1 cellular context compared by ENCODE assay signal in the genomic region with DNA sequence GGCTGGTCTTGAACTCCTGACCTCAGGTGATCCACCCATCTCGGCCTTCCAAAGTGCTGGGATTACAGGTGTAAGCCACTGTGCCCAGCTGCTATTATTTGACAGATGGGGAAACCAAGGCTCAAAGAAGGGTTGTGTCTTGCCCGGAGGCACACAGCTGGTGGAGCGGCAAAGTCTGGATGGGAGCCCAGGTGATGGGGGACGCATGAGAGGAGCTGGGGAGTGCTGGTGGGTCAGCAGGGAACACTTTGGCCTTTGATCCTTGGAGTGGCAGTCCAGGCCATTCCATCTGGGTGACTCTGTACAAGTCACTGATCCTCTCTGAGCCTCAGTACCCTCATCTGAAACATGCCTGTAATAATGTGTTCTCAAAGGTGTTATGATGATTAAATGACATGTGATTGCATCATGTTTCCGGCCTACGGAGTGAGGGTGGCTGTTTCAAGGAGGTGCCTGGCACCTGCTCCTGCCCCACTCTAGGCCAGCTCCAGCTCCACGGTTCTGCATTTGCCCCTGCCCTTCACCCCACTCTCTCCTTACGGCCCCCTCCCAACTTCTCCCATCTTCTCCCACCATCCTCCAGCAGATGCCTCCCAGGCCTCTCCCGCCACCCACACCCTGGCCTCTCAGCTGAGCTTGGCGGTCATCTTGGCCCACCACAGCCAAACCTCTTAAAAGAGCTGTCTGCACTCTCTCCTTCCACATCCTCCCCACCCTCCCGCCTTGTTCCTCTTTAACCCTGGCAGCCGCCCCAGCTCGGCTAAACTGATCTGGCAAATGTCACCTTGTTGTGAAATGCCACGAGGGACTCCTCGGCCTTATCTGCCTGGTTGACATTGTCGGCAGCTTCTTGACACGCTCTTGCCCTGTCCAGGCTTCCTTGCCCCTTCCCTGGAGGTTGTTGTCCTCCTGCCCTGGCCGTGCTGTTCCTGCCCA.
A peak's percentile ranks its signal among the peaks of the same experiment; 100 is the strongest.
TF ChIP-seq lines count a peak whose summit lies in the region.

No MANE protein-coding gene starts in this region.

TF ChIP-seq in K562, 482 proteins besides CTCF, POLR2A, EP300 and RAD21 (continued from another document and continues in another):
- TF ChIP-seq, protein P1, sequence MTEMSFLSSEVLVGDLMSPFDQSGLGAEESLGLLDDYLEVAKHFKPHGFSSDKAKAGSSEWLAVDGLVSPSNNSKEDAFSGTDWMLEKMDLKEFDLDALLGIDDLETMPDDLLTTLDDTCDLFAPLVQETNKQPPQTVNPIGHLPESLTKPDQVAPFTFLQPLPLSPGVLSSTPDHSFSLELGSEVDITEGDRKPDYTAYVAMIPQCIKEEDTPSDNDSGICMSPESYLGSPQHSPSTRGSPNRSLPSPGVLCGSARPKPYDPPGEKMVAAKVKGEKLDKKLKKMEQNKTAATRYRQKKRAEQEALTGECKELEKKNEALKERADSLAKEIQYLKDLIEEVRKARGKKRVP (CRISPR knock-in tag; IDR thresholded peaks at IDR 0.05), result peak; percentile 87
- TF ChIP-seq HDAC2 (IDR thresholded peaks at IDR 0.05) (0 out of 2 replicates have a peak, but pooled peaks have one; percentile 12), SPI1 (IDR thresholded peaks at IDR 0.05; ENCODE audit: borderline replicate concordance, low read depth, low read length) (peak; percentile 30; the same call in 1 of the 2 replicates), BCOR (IDR thresholded peaks at IDR 0.05) (no peak), BDP1 (IDR thresholded peaks at IDR 0.05; ENCODE audit: insufficient read depth, insufficient read length) (no peak), POLR2AphosphoS5 (IDR thresholded peaks at IDR 0.05; ENCODE audit: control insufficient read depth, insufficient read depth, low read depth, low read length) (0 out of 2 replicates have a peak, but pooled peaks have one; percentile 39), SMAD4 (CRISPR knock-in tag; conservative IDR thresholded peaks at IDR 0.05) (peak; percentile 93), GTF2A2 (tag; IDR thresholded peaks at IDR 0.05) (peak; percentile 24; the same call in 1 of the 2 replicates), NR2C1 (IDR thresholded peaks at IDR 0.05) (peak; percentile 58; the same call in 1 of the 2 replicates), NR2C1 (tag; IDR thresholded peaks at IDR 0.05) (0 out of 2 replicates have a peak, but pooled peaks have one; percentile 26), PTRF (tag; IDR thresholded peaks at IDR 0.05) (no peak), FOXA3 (CRISPR knock-in tag; conservative IDR thresholded peaks at IDR 0.05 in 1 of 2, IDR thresholded peaks at IDR 0.05 in 1 of 2) (no peak), NFRKB (IDR thresholded peaks at IDR 0.05; ENCODE audit: low read depth) (peak; percentile 75; the same call in 1 of the 2 replicates), TCF7L2 (IDR thresholded peaks at IDR 0.05; ENCODE audit: low read depth, low read length) (no peak), KAT8 (IDR thresholded peaks at IDR 0.05; ENCODE audit: low read depth) (no peak), MCM5 (IDR thresholded peaks at IDR 0.05; ENCODE audit: low read depth) (no peak), GTF2F1 (IDR thresholded peaks at IDR 0.05; ENCODE audit: low read depth, low read length) (no peak), LCOR (CRISPR knock-in tag; IDR thresholded peaks at IDR 0.05) (no peak), E2F3 (CRISPR knock-in tag; IDR thresholded peaks at IDR 0.05) (0 out of 2 replicates have a peak, but pooled peaks have one; percentile 6), KLF13 (tag; IDR thresholded peaks at IDR 0.05; ENCODE audit: borderline replicate concordance, low read depth) (no peak)
- TF ChIP-seq, protein P2, sequence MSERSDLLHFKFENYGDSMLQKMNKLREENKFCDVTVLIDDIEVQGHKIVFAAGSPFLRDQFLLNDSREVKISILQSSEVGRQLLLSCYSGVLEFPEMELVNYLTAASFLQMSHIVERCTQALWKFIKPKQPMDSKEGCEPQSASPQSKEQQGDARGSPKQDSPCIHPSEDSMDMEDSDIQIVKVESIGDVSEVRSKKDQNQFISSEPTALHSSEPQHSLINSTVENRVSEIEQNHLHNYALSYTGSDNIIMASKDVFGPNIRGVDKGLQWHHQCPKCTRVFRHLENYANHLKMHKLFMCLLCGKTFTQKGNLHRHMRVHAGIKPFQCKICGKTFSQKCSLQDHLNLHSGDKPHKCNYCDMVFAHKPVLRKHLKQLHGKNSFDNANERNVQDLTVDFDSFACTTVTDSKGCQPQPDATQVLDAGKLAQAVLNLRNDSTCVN (CRISPR knock-in tag; IDR thresholded peaks at IDR 0.05), result peak; percentile 95
- TF ChIP-seq, protein P3, sequence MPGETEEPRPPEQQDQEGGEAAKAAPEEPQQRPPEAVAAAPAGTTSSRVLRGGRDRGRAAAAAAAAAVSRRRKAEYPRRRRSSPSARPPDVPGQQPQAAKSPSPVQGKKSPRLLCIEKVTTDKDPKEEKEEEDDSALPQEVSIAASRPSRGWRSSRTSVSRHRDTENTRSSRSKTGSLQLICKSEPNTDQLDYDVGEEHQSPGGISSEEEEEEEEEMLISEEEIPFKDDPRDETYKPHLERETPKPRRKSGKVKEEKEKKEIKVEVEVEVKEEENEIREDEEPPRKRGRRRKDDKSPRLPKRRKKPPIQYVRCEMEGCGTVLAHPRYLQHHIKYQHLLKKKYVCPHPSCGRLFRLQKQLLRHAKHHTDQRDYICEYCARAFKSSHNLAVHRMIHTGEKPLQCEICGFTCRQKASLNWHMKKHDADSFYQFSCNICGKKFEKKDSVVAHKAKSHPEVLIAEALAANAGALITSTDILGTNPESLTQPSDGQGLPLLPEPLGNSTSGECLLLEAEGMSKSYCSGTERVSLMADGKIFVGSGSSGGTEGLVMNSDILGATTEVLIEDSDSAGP (CRISPR knock-in tag; IDR thresholded peaks at IDR 0.05), result no peak
- TF ChIP-seq, protein P4, sequence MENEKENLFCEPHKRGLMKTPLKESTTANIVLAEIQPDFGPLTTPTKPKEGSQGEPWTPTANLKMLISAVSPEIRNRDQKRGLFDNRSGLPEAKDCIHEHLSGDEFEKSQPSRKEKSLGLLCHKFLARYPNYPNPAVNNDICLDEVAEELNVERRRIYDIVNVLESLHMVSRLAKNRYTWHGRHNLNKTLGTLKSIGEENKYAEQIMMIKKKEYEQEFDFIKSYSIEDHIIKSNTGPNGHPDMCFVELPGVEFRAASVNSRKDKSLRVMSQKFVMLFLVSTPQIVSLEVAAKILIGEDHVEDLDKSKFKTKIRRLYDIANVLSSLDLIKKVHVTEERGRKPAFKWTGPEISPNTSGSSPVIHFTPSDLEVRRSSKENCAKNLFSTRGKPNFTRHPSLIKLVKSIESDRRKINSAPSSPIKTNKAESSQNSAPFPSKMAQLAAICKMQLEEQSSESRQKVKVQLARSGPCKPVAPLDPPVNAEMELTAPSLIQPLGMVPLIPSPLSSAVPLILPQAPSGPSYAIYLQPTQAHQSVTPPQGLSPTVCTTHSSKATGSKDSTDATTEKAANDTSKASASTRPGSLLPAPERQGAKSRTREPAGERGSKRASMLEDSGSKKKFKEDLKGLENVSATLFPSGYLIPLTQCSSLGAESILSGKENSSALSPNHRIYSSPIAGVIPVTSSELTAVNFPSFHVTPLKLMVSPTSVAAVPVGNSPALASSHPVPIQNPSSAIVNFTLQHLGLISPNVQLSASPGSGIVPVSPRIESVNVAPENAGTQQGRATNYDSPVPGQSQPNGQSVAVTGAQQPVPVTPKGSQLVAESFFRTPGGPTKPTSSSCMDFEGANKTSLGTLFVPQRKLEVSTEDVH (IDR thresholded peaks at IDR 0.05; ENCODE audit: low read depth, partially characterized antibody), result no peak
- TF ChIP-seq, protein P5, sequence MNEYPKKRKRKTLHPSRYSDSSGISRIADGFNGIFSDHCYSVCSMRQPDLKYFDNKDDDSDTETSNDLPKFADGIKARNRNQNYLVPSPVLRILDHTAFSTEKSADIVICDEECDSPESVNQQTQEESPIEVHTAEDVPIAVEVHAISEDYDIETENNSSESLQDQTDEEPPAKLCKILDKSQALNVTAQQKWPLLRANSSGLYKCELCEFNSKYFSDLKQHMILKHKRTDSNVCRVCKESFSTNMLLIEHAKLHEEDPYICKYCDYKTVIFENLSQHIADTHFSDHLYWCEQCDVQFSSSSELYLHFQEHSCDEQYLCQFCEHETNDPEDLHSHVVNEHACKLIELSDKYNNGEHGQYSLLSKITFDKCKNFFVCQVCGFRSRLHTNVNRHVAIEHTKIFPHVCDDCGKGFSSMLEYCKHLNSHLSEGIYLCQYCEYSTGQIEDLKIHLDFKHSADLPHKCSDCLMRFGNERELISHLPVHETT (CRISPR knock-in tag; conservative IDR thresholded peaks at IDR 0.05 in 1 of 2, IDR thresholded peaks at IDR 0.05 in 1 of 2), result 0 out of 4 replicates have a peak, but pooled peaks of 1 of the 2 experiments have one; percentile 27
- TF ChIP-seq, protein P6, sequence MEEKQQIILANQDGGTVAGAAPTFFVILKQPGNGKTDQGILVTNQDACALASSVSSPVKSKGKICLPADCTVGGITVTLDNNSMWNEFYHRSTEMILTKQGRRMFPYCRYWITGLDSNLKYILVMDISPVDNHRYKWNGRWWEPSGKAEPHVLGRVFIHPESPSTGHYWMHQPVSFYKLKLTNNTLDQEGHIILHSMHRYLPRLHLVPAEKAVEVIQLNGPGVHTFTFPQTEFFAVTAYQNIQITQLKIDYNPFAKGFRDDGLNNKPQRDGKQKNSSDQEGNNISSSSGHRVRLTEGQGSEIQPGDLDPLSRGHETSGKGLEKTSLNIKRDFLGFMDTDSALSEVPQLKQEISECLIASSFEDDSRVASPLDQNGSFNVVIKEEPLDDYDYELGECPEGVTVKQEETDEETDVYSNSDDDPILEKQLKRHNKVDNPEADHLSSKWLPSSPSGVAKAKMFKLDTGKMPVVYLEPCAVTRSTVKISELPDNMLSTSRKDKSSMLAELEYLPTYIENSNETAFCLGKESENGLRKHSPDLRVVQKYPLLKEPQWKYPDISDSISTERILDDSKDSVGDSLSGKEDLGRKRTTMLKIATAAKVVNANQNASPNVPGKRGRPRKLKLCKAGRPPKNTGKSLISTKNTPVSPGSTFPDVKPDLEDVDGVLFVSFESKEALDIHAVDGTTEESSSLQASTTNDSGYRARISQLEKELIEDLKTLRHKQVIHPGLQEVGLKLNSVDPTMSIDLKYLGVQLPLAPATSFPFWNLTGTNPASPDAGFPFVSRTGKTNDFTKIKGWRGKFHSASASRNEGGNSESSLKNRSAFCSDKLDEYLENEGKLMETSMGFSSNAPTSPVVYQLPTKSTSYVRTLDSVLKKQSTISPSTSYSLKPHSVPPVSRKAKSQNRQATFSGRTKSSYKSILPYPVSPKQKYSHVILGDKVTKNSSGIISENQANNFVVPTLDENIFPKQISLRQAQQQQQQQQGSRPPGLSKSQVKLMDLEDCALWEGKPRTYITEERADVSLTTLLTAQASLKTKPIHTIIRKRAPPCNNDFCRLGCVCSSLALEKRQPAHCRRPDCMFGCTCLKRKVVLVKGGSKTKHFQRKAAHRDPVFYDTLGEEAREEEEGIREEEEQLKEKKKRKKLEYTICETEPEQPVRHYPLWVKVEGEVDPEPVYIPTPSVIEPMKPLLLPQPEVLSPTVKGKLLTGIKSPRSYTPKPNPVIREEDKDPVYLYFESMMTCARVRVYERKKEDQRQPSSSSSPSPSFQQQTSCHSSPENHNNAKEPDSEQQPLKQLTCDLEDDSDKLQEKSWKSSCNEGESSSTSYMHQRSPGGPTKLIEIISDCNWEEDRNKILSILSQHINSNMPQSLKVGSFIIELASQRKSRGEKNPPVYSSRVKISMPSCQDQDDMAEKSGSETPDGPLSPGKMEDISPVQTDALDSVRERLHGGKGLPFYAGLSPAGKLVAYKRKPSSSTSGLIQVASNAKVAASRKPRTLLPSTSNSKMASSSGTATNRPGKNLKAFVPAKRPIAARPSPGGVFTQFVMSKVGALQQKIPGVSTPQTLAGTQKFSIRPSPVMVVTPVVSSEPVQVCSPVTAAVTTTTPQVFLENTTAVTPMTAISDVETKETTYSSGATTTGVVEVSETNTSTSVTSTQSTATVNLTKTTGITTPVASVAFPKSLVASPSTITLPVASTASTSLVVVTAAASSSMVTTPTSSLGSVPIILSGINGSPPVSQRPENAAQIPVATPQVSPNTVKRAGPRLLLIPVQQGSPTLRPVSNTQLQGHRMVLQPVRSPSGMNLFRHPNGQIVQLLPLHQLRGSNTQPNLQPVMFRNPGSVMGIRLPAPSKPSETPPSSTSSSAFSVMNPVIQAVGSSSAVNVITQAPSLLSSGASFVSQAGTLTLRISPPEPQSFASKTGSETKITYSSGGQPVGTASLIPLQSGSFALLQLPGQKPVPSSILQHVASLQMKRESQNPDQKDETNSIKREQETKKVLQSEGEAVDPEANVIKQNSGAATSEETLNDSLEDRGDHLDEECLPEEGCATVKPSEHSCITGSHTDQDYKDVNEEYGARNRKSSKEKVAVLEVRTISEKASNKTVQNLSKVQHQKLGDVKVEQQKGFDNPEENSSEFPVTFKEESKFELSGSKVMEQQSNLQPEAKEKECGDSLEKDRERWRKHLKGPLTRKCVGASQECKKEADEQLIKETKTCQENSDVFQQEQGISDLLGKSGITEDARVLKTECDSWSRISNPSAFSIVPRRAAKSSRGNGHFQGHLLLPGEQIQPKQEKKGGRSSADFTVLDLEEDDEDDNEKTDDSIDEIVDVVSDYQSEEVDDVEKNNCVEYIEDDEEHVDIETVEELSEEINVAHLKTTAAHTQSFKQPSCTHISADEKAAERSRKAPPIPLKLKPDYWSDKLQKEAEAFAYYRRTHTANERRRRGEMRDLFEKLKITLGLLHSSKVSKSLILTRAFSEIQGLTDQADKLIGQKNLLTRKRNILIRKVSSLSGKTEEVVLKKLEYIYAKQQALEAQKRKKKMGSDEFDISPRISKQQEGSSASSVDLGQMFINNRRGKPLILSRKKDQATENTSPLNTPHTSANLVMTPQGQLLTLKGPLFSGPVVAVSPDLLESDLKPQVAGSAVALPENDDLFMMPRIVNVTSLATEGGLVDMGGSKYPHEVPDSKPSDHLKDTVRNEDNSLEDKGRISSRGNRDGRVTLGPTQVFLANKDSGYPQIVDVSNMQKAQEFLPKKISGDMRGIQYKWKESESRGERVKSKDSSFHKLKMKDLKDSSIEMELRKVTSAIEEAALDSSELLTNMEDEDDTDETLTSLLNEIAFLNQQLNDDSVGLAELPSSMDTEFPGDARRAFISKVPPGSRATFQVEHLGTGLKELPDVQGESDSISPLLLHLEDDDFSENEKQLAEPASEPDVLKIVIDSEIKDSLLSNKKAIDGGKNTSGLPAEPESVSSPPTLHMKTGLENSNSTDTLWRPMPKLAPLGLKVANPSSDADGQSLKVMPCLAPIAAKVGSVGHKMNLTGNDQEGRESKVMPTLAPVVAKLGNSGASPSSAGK (IDR thresholded peaks at IDR 0.05), result peak; percentile 76
- TF ChIP-seq, protein P7, sequence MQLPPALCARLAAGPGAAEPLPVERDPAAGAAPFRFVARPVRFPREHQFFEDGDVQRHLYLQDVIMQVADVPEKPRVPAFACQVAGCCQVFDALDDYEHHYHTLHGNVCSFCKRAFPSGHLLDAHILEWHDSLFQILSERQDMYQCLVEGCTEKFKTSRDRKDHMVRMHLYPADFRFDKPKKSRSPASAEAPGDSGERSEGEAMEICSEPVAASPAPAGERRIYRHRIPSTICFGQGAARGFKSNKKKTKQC (CRISPR knock-in tag; IDR thresholded peaks at IDR 0.05), result no peak; the same call in 1 of the 2 replicates
